ENCODE assay signal across 9 cellular contexts in genomic region chr6:87724994-87725811, GRCh38. TPM values are rescaled to one million over a fixed set of nuclear protein-coding genes. Genes with fewer than 3 reads are reported as not detected.
DNase-seq lines count a peak whose midpoint lies in the region; ATAC-seq and TF ChIP-seq lines count a peak whose summit lies in the region.
"Had no signal": no experiment of that assay in that cellular context is flagged by ENCODE, and none has a peak within 500 bp of the region (broad histone marks: within the 10 kb centered on the region; RNA-seq: fewer than 3 reads in every experiment).

No MANE protein-coding gene starts in this region.

- intact Hi-C loops in left ventricle myocardium inferior (cut with micrococcal nuclease) (loop anchor here (10.0 kb wide), 1 partner anchor 250 kb away; the partner anchor contains the start of gene SLC35A1), dorsolateral prefrontal cortex (cut with DNase I) (loop anchor here in 1 of 2 donors (5.0 kb wide), 1 partner anchor 133 kb away; the partner anchor contains the start of gene ORC3)

- H3K36me3 Mint-ChIP-seq in GM23338 (ENCODE audit: low read depth): no peaks in the 10 kb centered on the region; the same call in 2 of the 3 replicates

- H3K4me1 ChIP-seq in GM23338 (ENCODE audit: insufficient read depth): 0 out of 2 replicates have a peak, but pooled peaks cover 16% of the 10 kb centered on the region
- H3K4me1 ChIP-seq in neutrophil (ENCODE audit: control insufficient read depth in 1 of 2, insufficient read depth in 1 of 2, low read depth in 1 of 2, low read length in 1 of 2): peaks cover 44 to 58% of the 10 kb centered on the region in 2 experiments
- peaks cover 38% of the 10 kb centered on the region for H3K4me1 ChIP-seq in left ventricle myocardium inferior

- no peaks in the 10 kb centered on the region for H4K20me1 ChIP-seq in GM23338 (replicated peaks; ENCODE audit: insufficient read depth)

- no peak overlapping the region for H3K4me2 ChIP-seq in GM23338

- ATAC-seq in GM18873 (IDR thresholded peaks at IDR 0.05; ENCODE audit: low FRiP score, unreplicated experiment) (peak; percentile 73), GM23338 (no peak), HG03558 (IDR thresholded peaks at IDR 0.05; ENCODE audit: extremely low read depth, unreplicated experiment) (peak; percentile 77)

- no peak overlapping the region for H3K27ac ChIP-seq in GM23338 (ENCODE audit: low read depth)
- peak overlapping the region; percentile 58 for H3K27ac ChIP-seq in neutrophil
- no peak overlapping the region for H3K27ac ChIP-seq in left ventricle myocardium inferior (replicated peaks)
- peak overlapping the region in 23 of 59 donors; percentile 4 to 64 (median 37) for H3K27ac ChIP-seq in dorsolateral prefrontal cortex

- no peak overlapping the region for H3K4me3 Mint-ChIP-seq in GM23338

- H3K27me3 ChIP-seq in GM23338 (ENCODE audit: insufficient read depth) (no peaks in the 10 kb centered on the region), neutrophil (no peaks in the 10 kb centered on the region), left ventricle myocardium inferior (ENCODE audit: low read depth) (no peaks in the 10 kb centered on the region), dorsolateral prefrontal cortex (no peaks in the 10 kb centered on the region)

- H3K9me2 ChIP-seq in GM23338 (ENCODE audit: insufficient read depth): peaks cover 10% of the 10 kb centered on the region

- H3K4me1 Mint-ChIP-seq in GM23338: peaks cover 14% of the 10 kb centered on the region

- no peaks in the 10 kb centered on the region; the same call in 2 of the 3 replicates for H3K9me3 Mint-ChIP-seq in GM23338

- no peaks in the 10 kb centered on the region for H3F3A ChIP-seq in GM23338 (replicated peaks; ENCODE audit: low read depth)

- H3K4me3 ChIP-seq in GM23338 (no peak overlapping the region), neutrophil (ENCODE audit: low read depth in 1 of 2, low read length in 1 of 2) (no peak overlapping the region), left ventricle myocardium inferior (no peak overlapping the region), dorsolateral prefrontal cortex (no peak overlapping the region)

- no peaks in the 10 kb centered on the region for H3K36me3 ChIP-seq in GM23338 (ENCODE audit: insufficient read depth)
- no peaks in the 10 kb centered on the region for H3K36me3 ChIP-seq in neutrophil
- no peaks in the 10 kb centered on the region for H3K36me3 ChIP-seq in left ventricle myocardium inferior

- no peak for DNase-seq in GM23338 (ENCODE audit: low spot score)
- no peak for DNase-seq in left ventricle myocardium inferior
- DNase-seq in stimulated activated CD4-positive, alpha-beta T cell treated with anti-CD3 and anti-CD28 coated beads, Interleukin-4, amount 100 ng/mL, for 4 hours: no peak
- DNase-seq in dorsolateral prefrontal cortex: no peak
- DNase-seq in NCI-H774 (lab: John Stamatoyannopoulos, UW): no peak
- DNase-seq: activated CD8-positive, alpha-beta memory T cell treated with anti-CD3 and anti-CD28 coated beads, Interleukin-2, amount 50 U/mL, for 4 hours had no signal

- H3K9me3 ChIP-seq in neutrophil: no peaks in the 10 kb centered on the region
- no peaks in the 10 kb centered on the region for H3K9me3 ChIP-seq in left ventricle myocardium inferior (replicated peaks)

- no peaks in the 10 kb centered on the region for H3K79me2 ChIP-seq in GM23338 (replicated peaks; ENCODE audit: insufficient read depth)

- H2AFZ ChIP-seq in GM23338: peak overlapping the region; percentile 47; the same call in 1 of the 2 replicates

- peak overlapping the region; percentile 76; the same call in 1 of the 2 replicates for H3K27ac Mint-ChIP-seq in GM23338

- peaks cover 2% of the 10 kb centered on the region for H3K27me3 Mint-ChIP-seq in GM23338 (ENCODE audit: insufficient read depth, low read depth, poor library complexity)

- TF ChIP-seq CTCF in GM23338 (conservative IDR thresholded peaks at IDR 0.05; ENCODE audit: low read depth in 2 of 2): no peak
- no peak for TF ChIP-seq CTCF in neutrophil (IDR thresholded peaks at IDR 0.05)
- no peak for TF ChIP-seq CTCF in left ventricle myocardium inferior (IDR thresholded peaks at IDR 0.05; ENCODE audit: borderline replicate concordance)
- TF ChIP-seq CTCF in dorsolateral prefrontal cortex (IDR thresholded peaks at IDR 0.05 in 54 of 56, conservative IDR thresholded peaks at IDR 0.05 in 2 of 56; ENCODE audit: low read depth in 1 of 56, partially characterized antibody in 56 of 56): no peak

TF ChIP-seq in GM23338, 12 proteins besides CTCF, POLR2A, EP300 and RAD21 (continues in another document):
- TF ChIP-seq ZNF114 (CRISPR knock-in tag; IDR thresholded peaks at IDR 0.05) (no peak), ZNF331 (CRISPR knock-in tag; IDR thresholded peaks at IDR 0.05; ENCODE audit: low read depth) (no peak), NANOG (IDR thresholded peaks at IDR 0.05; ENCODE audit: borderline replicate concordance) (no peak), EZH2 (IDR thresholded peaks at IDR 0.05; ENCODE audit: low read depth, unreplicated experiment) (no peak), ZNF462 (CRISPR knock-in tag; IDR thresholded peaks at IDR 0.05) (no peak)

RNA-seq across cellular contexts. Expression of gene AKIRIN2, which starts 23.2 kb away (rescaled TPM):
- total RNA-seq in GM23338 (2014; rRNA removed; shearing (Covaris generic)): 57.4 and 62.1 TPM in 2 replicates
- polyA plus RNA-seq in GM23338 (2016; fragmentation: Nextera tagmentation; extraction: Ambion mirVana): 89.9 and 98.1 TPM in 2 replicates
- total RNA-seq in left ventricle myocardium inferior (42.3 TPM), dorsolateral prefrontal cortex (10 to 100 TPM; 38.8 to 78.6 (median 58.0) TPM)
